8 cellular contexts compared by ENCODE assay signal in the genomic region with DNA sequence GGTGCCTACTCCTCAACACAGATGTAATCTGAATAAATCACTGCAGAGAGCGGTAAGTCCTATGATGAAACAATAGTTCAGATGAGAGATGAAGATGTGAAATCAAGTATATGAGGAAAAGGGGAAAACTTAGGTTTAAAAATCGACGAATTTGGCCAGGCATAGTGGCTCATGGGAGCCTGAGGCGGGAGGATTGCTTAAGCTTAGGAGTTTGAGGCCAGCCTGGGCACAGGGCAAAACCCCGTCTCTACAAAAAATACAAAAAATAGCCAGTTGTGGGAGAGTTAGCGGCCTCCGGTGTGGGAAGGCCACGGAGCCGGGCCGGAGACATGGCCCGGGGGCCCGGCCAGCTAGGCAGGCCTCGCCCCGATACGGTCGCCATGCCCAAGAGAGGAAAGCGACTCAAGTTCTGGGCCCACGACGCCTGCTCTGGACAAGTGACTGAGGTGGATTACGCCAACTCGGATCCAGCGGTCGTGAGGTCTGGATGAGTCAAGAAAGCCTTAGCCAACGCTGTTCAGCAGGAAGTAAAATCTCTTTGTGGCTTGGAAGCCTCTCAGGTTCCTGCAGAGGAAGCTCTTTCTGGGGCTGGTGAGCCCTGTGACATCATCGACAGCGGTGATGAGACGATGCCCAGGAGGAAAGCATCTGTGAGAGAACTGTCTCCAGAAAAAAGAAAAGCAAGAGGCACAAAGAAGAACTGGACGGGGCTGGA.
DNase-seq lines count a peak whose midpoint lies in the region; ATAC-seq and TF ChIP-seq lines count a peak whose summit lies in the region.

No MANE protein-coding gene starts in this region.

- H3K27ac Mint-ChIP-seq in activated naive CD4-positive, alpha-beta T cell treated with anti-CD3 and anti-CD28 coated beads, Interleukin-2, amount 50 U/mL, for 72 hours: peak overlapping the region in 1 of 2 donors; percentile 77

- no peaks in the 10 kb centered on the region for H3K36me3 Mint-ChIP-seq in activated naive CD4-positive, alpha-beta T cell treated with anti-CD3 and anti-CD28 coated beads, Interleukin-2, amount 50 U/mL, for 72 hours

- ATAC-seq in DND-41 (ENCODE audit: insufficient read depth, low read depth) (peak; percentile 70), mucosa of descending colon (peak; percentile 69), HG03095 (IDR thresholded peaks at IDR 0.05; ENCODE audit: unreplicated experiment) (no peak), GM21360 (IDR thresholded peaks at IDR 0.05; ENCODE audit: unreplicated experiment) (no peak)
- ATAC-seq in activated naive CD4-positive, alpha-beta T cell treated with anti-CD3 and anti-CD28 coated beads, Interleukin-2, amount 50 U/mL, for 72 hours: peak; percentile 75 to 97

- no peaks in the 10 kb centered on the region for H3K9me3 ChIP-seq in DND-41 (ENCODE audit: insufficient read depth, low read length, severe bottlenecking)
- no peaks in the 10 kb centered on the region for H3K9me3 ChIP-seq in mucosa of descending colon

- no peak overlapping the region for H3K27ac ChIP-seq in DND-41 (ENCODE audit: low read length)

- H4K20me1 ChIP-seq in DND-41 (ENCODE audit: insufficient read depth, low read length): no peaks in the 10 kb centered on the region

- TF ChIP-seq CTCF in DND-41 (IDR thresholded peaks at IDR 0.05; ENCODE audit: borderline replicate concordance, extremely low read depth, low read length, poor library complexity, severe bottlenecking) (no peak), mucosa of descending colon (IDR thresholded peaks at IDR 0.05) (no peak)

- DNase-seq in DND-41 (peak; percentile 14), NOMO-1 treated with DMSO at 0.1 percent for 48 hours (lab: John Stamatoyannopoulos, UW; ENCODE audit: unreplicated experiment) (peak; percentile 100), mucosa of descending colon (peak in 2 of 3 donors; percentile 10 to 63), NAMALWA (ENCODE audit: low spot score) (no peak)
- peak; percentile 10 to 62 for DNase-seq in activated naive CD4-positive, alpha-beta T cell treated with anti-CD3 and anti-CD28 coated beads, Interleukin-2, amount 50 U/mL, for 72 hours (ENCODE audit: low spot score in 2 of 2)
- DNase-seq in activated CD4-positive, CD25-positive, alpha-beta regulatory T cell (lab: John Stamatoyannopoulos, UW): no peak

- intact Hi-C loops in mucosa of descending colon (cut with DNase I, micrococcal nuclease): no loop called here

- H3K9ac ChIP-seq in DND-41 (ENCODE audit: low read depth, low read length): no peak overlapping the region

- H3K27me3 ChIP-seq in DND-41 (ENCODE audit: insufficient read depth, low read length, poor library complexity): no peaks in the 10 kb centered on the region

- no peaks in the 10 kb centered on the region for H3K9me3 Mint-ChIP-seq in activated naive CD4-positive, alpha-beta T cell treated with anti-CD3 and anti-CD28 coated beads, Interleukin-2, amount 50 U/mL, for 72 hours

- no peak overlapping the region for H3K4me3 ChIP-seq in DND-41 (ENCODE audit: low read depth in 1 of 2, low read length in 2 of 2)
- H3K4me3 ChIP-seq in mucosa of descending colon: no peak overlapping the region

- H3K4me2 ChIP-seq in DND-41 (ENCODE audit: insufficient read depth, low read length): no peak overlapping the region

- no peaks in the 10 kb centered on the region for H3K79me2 ChIP-seq in DND-41 (ENCODE audit: insufficient read depth, low read length)

- H3K4me1 ChIP-seq in DND-41 (ENCODE audit: insufficient read depth, low read length): no peaks in the 10 kb centered on the region
- H3K4me1 ChIP-seq in mucosa of descending colon (ENCODE audit: low read depth): no peaks in the 10 kb centered on the region

- H3K36me3 ChIP-seq in DND-41 (ENCODE audit: insufficient read depth, low read length): no peaks in the 10 kb centered on the region
- no peaks in the 10 kb centered on the region for H3K36me3 ChIP-seq in mucosa of descending colon (ENCODE audit: low read depth)

- H2AFZ ChIP-seq in DND-41 (ENCODE audit: low read depth, low read length): no peak overlapping the region

Comparison
In these comparisons a context has a peak if more than half of its experiments do, and no peak if none do; other contexts are left out.
1. ATAC-seq: peak in DND-41 (single experiment), activated naive CD4-positive, alpha-beta T cell treated with anti-CD3 and anti-CD28 coated beads, Interleukin-2, amount 50 U/mL, for 72 hours (2 of 2) and mucosa of descending colon (single experiment); none in HG03095 (single experiment) and GM21360 (single experiment).
2. DNase-seq: peak in DND-41 (single experiment), NOMO-1 treated with DMSO at 0.1 percent for 48 hours (single experiment), activated naive CD4-positive, alpha-beta T cell treated with anti-CD3 and anti-CD28 coated beads, Interleukin-2, amount 50 U/mL, for 72 hours (2 of 2) and mucosa of descending colon (2 of 3); none in NAMALWA (single experiment) and activated CD4-positive, CD25-positive, alpha-beta regulatory T cell (0 of 4).